In genomic region chr13:45063261-45063870, GRCh38 we compare ENCODE assay signal across 21 cellular contexts. TPM values are rescaled to one million over a fixed set of nuclear protein-coding genes. Genes with fewer than 3 reads are reported as not detected.
DNase-seq lines count a peak whose midpoint lies in the region; ATAC-seq and TF ChIP-seq lines count a peak whose summit lies in the region.
"Had no signal": no experiment of that assay in that cellular context is flagged by ENCODE, and none has a peak within 500 bp of the region (broad histone marks: within the 10 kb centered on the region; RNA-seq: fewer than 3 reads in every experiment).

No MANE protein-coding gene starts in this region.

- H3K4me2 ChIP-seq in GM23248 (ENCODE audit: unreplicated experiment): no peak overlapping the region

- H4K20me1 ChIP-seq in GM23248 (ENCODE audit: insufficient read depth): no peaks in the 10 kb centered on the region

- no peaks in the 10 kb centered on the region for H3K9me2 ChIP-seq in GM23248 (ENCODE audit: insufficient read depth)

- no peak overlapping the region for H3K4me3 ChIP-seq in GM23248
- no peak overlapping the region for H3K4me3 ChIP-seq in astrocyte of the spinal cord (ENCODE audit: low read depth, low read length)
- H3K4me3 ChIP-seq: adrenal gland, heart right ventricle, left ventricle myocardium inferior, sigmoid colon had no signal

- H3K27ac ChIP-seq in GM23248: no peak overlapping the region
- H3K27ac ChIP-seq: adrenal gland, C4-2B, epithelial cell of prostate, heart right ventricle, left ventricle myocardium inferior, parathyroid adenoma, sigmoid colon had no signal

- H3F3A ChIP-seq in GM23248 (ENCODE audit: insufficient read depth): peaks cover 7% of the 10 kb centered on the region

- peaks cover 5% of the 10 kb centered on the region; the same call in 1 of the 2 replicates for H3K4me1 ChIP-seq in GM23248 (ENCODE audit: insufficient read depth)
- H3K4me1 ChIP-seq: adrenal gland, heart right ventricle, left ventricle myocardium inferior, parathyroid adenoma, sigmoid colon had no signal

- in situ Hi-C loops in GM23248 (cut with MboI) (no loop called here), astrocyte of the spinal cord (cut with HindIII; ENCODE audit: low sequenced_read_pairs) (no loop called here)

- no peak for ATAC-seq in GM19397 (IDR thresholded peaks at IDR 0.05; ENCODE audit: unreplicated experiment)
- no peak for ATAC-seq in GM18909 (IDR thresholded peaks at IDR 0.05; ENCODE audit: poor library complexity, unreplicated experiment)
- ATAC-seq: activated T-cell treated with anti-CD3 and anti-CD28 coated beads, Interleukin-2, amount 50 U/mL, for 4 hours; heart right ventricle had no signal

- H3K9ac ChIP-seq in GM23248: no peak overlapping the region
- H3K9ac ChIP-seq: parathyroid adenoma had no signal

- TF ChIP-seq CTCF in astrocyte of the spinal cord (IDR thresholded peaks at IDR 0.05; ENCODE audit: low read depth, low read length): no peak

- no peaks in the 10 kb centered on the region for H3K27me3 ChIP-seq in GM23248 (replicated peaks; ENCODE audit: insufficient read depth)
- H3K27me3 ChIP-seq: adrenal gland, sigmoid colon had no signal

- H3K79me2 ChIP-seq in GM23248 (ENCODE audit: insufficient read depth): no peaks in the 10 kb centered on the region
- H3K79me2 ChIP-seq: parathyroid adenoma had no signal

- H2AFZ ChIP-seq in GM23248: no peak overlapping the region
- H2AFZ ChIP-seq: parathyroid adenoma had no signal

- DNase-seq in A172 (ENCODE audit: low spot score) (peak; percentile 37), GM23248 (peak; percentile 84), astrocyte of the spinal cord (ENCODE audit: low read depth, low spot score) (peak; percentile 55), fibroblast of the conjunctiva (ENCODE audit: low read depth) (peak; percentile 17), NCI-H2227 (lab: John Stamatoyannopoulos, UW; ENCODE audit: unreplicated experiment) (no peak), MV-4-11 (lab: John Stamatoyannopoulos, UW) (no peak)
- DNase-seq: activated CD4-positive, alpha-beta T cell treated with anti-CD3 and anti-CD28 coated beads for 1 hour; activated naive CD4-positive, alpha-beta T cell; activated T-cell treated with anti-CD3 and anti-CD28 coated beads, Interleukin-2, amount 50 U/mL, for 4 hours; adrenal gland; Calu3; H9; heart right ventricle; left ventricle myocardium inferior; NCI-H1694; sigmoid colon had no signal

- H3K36me3 ChIP-seq in GM23248 (ENCODE audit: low read depth): no peaks in the 10 kb centered on the region
- H3K36me3 ChIP-seq: adrenal gland, heart right ventricle, left ventricle myocardium inferior, sigmoid colon had no signal

- H3K9me3 ChIP-seq in GM23248 (ENCODE audit: low read depth): no peaks in the 10 kb centered on the region
- H3K9me3 ChIP-seq: adrenal gland, heart right ventricle, left ventricle myocardium inferior, sigmoid colon had no signal

- 46 to 52% methylated on average over 7 of the region's 7 CpGs for WGBS in GM23248 (ENCODE audit: low coverage in 1 of 2, low lambda C conversion rate in 2 of 2, missing lambda C conversion rate in 2 of 2), 2 experiments

RNA-seq across cellular contexts. Expression of gene GTF2F2, which starts 56.9 kb away (rescaled TPM):
- total RNA-seq in A172 (2014; rRNA removed; shearing (Covaris generic)): 72.2 and 79.9 TPM in 2 replicates
- total RNA-seq in GM23248 (2014; rRNA removed; shearing (Covaris generic)): 23.7 and 25.3 TPM in 2 replicates
- 26.4 and 27.6 TPM in 2 replicates for polyA plus RNA-seq in GM23248 (2016; fragmentation: Nextera tagmentation; extraction: Ambion mirVana)

Comparison
In these comparisons a context has a peak if more than half of its experiments do, and no peak if none do; other contexts are left out.
1. DNase-seq: peak in A172 (single experiment), GM23248 (single experiment), astrocyte of the spinal cord (single experiment) and fibroblast of the conjunctiva (single experiment); none in NCI-H2227 (single experiment) and MV-4-11 (single experiment).